In the genomic region with DNA sequence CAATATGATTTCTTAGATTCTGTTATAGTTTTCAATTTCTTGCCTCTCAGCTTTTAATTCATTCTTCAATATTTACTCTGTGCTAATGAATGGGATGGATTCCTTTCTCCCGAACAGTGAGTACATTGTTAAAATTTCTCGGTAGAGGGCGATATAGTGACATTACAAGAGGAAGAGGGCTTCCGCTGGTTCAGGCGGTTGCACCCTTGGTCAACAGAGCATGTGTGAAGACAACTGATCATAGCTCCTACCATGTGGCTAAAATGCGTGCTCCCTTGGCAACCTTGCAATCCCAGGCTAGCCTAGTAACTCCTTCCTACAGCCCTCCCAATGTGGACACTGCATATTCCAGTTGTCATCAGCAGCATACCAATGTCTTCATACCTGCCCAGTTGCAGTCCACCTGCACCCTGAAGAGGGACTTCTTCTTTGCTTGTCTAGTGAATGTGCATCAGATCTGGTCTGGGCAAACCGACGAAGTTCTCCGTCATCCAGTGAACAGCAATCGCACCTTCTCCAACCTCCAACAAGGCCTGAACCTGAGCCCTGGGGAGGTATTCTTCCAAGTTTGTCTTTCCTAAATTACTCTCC, we compare ENCODE assay signal across 10 cellular contexts.
DNase-seq lines count a peak whose midpoint lies in the region; ATAC-seq, FAIRE-seq and TF ChIP-seq lines count a peak whose summit lies in the region.
"Had no signal": no experiment of that assay in that cellular context is flagged by ENCODE, and none has a peak within 500 bp of the region (broad histone marks: within the 10 kb centered on the region; RNA-seq: fewer than 3 reads in every experiment).

No MANE protein-coding gene starts in this region.

- intact Hi-C loops in left cardiac atrium (cut with DNase I): no loop called here
- intact Hi-C loops in heart left ventricle (cut with DNase I): no loop called here

- no peak for TF ChIP-seq POLR2A in heart left ventricle (IDR thresholded peaks at IDR 0.05)

- 53 to 58% (median 54%) methylated on average over 10 of the region's 10 CpGs for WGBS in heart left ventricle, 4 donors

- ATAC-seq in left cardiac atrium: peak; percentile 44 to 50
- no peak for ATAC-seq in heart left ventricle
- ATAC-seq: HCT116 had no signal

- H3K9me3 ChIP-seq in heart left ventricle: no peaks in the 10 kb centered on the region

- H3K4me1 ChIP-seq in heart left ventricle: no peaks in the 10 kb centered on the region

- H3K4me3 ChIP-seq in heart left ventricle (no peak overlapping the region), fibroblast of villous mesenchyme (ENCODE audit: low read depth, low read length) (no peak overlapping the region)

- no peaks in the 10 kb centered on the region for H3K27me3 ChIP-seq in heart left ventricle

- H3K36me3 ChIP-seq in heart left ventricle: no peaks in the 10 kb centered on the region

- no peak for DNase-seq in left cardiac atrium
- DNase-seq in heart left ventricle: no peak
- peak; percentile 69 for DNase-seq in NCI-H526 treated with DMSO at 0.1 percent for 48 hours (lab: John Stamatoyannopoulos, UW)
- DNase-seq in fibroblast of villous mesenchyme (ENCODE audit: low read depth): peak; percentile 20
- peak; percentile 14 for DNase-seq in urothelium cell line (ENCODE audit: low spot score)
- no peak for DNase-seq in SIG-M5 treated with dmso at 0.1 percent for 504 hours (lab: John Stamatoyannopoulos, UW; ENCODE audit: unreplicated experiment)
- DNase-seq in NCI-H2227 (lab: John Stamatoyannopoulos, UW; ENCODE audit: unreplicated experiment): no peak
- DNase-seq in SKM-1 (lab: John Stamatoyannopoulos, UW; ENCODE audit: unreplicated experiment): no peak
- DNase-seq: CD4-positive, alpha-beta T cell had no signal

- no peak overlapping the region for H3K27ac ChIP-seq in heart left ventricle

- TF ChIP-seq CTCF in heart left ventricle (IDR thresholded peaks at IDR 0.05) (peak in 1 of 12 donors; percentile 35), fibroblast of villous mesenchyme (IDR thresholded peaks at IDR 0.05; ENCODE audit: insufficient read depth, low read depth, low read length) (peak; percentile 35)

- FAIRE-seq in urothelium cell line (lab: Jason Lieb, UNC): no peak

Comparison
In these comparisons a context has a peak if more than half of its experiments do, and no peak if none do; other contexts are left out.
1. ATAC-seq: peak in left cardiac atrium (2 of 2); none in heart left ventricle (0 of 4).
2. DNase-seq: peak in NCI-H526 treated with DMSO at 0.1 percent for 48 hours (single experiment), fibroblast of villous mesenchyme (single experiment) and urothelium cell line (single experiment); none in left cardiac atrium (single experiment), heart left ventricle (0 of 5), SIG-M5 treated with dmso at 0.1 percent for 504 hours (single experiment), NCI-H2227 (single experiment) and SKM-1 (single experiment).